9 cellular contexts compared by ENCODE assay signal in the genomic region with DNA sequence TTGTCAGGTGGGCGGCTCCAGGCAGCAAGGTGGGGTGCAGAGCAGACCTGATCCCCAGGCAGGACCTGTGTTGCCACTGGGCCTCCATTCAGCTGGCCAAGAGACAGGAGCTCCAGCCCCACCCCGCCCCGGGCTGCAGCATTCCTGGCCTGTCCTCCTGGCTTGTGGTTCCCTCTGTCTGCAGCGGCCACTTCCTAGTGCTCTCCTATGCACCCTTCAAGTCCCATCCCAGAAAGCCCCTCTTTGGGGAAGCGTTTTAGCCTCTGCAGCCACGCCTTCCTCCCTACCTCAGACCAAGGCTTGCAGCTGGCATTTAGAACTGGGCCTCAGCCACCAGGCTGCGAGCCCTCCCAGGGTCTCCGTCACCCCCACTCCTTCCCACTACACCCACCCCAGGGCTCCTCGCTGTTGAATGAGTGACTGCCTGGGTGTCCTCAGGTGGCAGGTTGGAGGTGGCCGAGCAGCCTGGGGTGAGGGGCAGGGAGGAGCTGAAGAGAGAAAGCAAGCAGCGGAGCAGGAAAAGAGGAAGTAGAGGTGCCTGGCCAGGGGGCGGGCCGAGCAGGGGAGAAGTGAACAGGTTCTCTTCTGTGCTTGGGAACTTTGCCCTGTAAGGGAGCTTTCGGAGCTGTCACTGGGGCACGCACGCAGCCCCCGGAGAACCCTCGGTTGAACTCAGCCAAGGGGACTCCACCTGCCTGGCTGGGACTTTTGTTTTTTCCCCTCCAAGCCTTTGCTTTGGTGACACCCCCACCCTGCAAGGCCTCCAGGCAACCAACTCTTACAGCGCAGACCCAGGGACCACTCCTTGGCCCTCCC. TPM values are rescaled to one million over a fixed set of nuclear protein-coding genes. Genes with fewer than 3 reads are reported as not detected.
DNase-seq lines count a peak whose midpoint lies in the region; ATAC-seq, FAIRE-seq and TF ChIP-seq lines count a peak whose summit lies in the region.
"Had no signal": no experiment of that assay in that cellular context is flagged by ENCODE, and none has a peak within 500 bp of the region (broad histone marks: within the 10 kb centered on the region; RNA-seq: fewer than 3 reads in every experiment).

No MANE protein-coding gene starts in this region.

- peaks cover 15% of the 10 kb centered on the region for H3K36me3 Mint-ChIP-seq in progenitor cell of endocrine pancreas (ENCODE audit: insufficient read depth)

- peak overlapping the region; percentile 39 for H3K4me3 Mint-ChIP-seq in progenitor cell of endocrine pancreas (ENCODE audit: low read depth)

- no peaks in the 10 kb centered on the region for H3K9me3 Mint-ChIP-seq in progenitor cell of endocrine pancreas (ENCODE audit: low read depth)

- DNase-seq in HT-29 (ENCODE audit: low spot score) (peak; percentile 90), Right ventricle myocardium superior (peak; percentile 80), progenitor cell of endocrine pancreas (ENCODE audit: low spot score, unreplicated experiment) (no peak), HTR-8/SVneo (ENCODE audit: insufficient read length, low spot score) (no peak), LoVo (ENCODE audit: low spot score) (no peak)
- DNase-seq in activated CD4-positive, alpha-beta T cell treated with anti-CD3 and anti-CD28 coated beads for 4 hours, result peak; percentile 36 to 56

- intact Hi-C loops in Right ventricle myocardium superior (cut with DNase I), result no loop called here

- no peak for TF ChIP-seq CTCF in C4-2B (conservative IDR thresholded peaks at IDR 0.05)
- TF ChIP-seq CTCF in progenitor cell of endocrine pancreas (IDR thresholded peaks at IDR 0.05; ENCODE audit: unreplicated experiment), result no peak

- no peak for FAIRE-seq in HTR-8/SVneo (lab: Jason Lieb, UNC)
- FAIRE-seq: G401.6 had no signal

- peak; percentile 24 for ATAC-seq in GM19438 (IDR thresholded peaks at IDR 0.05; ENCODE audit: low read depth, unreplicated experiment)
- ATAC-seq in Right ventricle myocardium superior (ENCODE audit: poor library complexity), result no peak

- no peaks in the 10 kb centered on the region for H3K27me3 Mint-ChIP-seq in progenitor cell of endocrine pancreas

- peak overlapping the region; percentile 97 for H3K27ac ChIP-seq in C4-2B

- H3K4me1 Mint-ChIP-seq in progenitor cell of endocrine pancreas (ENCODE audit: low read depth), result peaks cover 33% of the 10 kb centered on the region

- H3K27ac Mint-ChIP-seq in progenitor cell of endocrine pancreas, result peak overlapping the region; percentile 90

RNA-seq across cellular contexts. Expression of a gene that starts 2.3 kb away (rescaled TPM):
- total RNA-seq in HT-29 (2014; rRNA removed; shearing (Covaris generic)), result 2,777 and 3,103 TPM in 2 replicates
- total RNA-seq in Right ventricle myocardium superior (689 TPM), progenitor cell of endocrine pancreas (3,065 and 3,098 TPM in 2 replicates)

RNA-seq across cellular contexts. Expression of a gene that starts 19.1 kb away (rescaled TPM):
- 14.7 and 16.1 TPM in 2 replicates for total RNA-seq in HT-29 (2014; rRNA removed; shearing (Covaris generic))
- 4.9 TPM for total RNA-seq in Right ventricle myocardium superior
- 11.7 and 12.6 TPM in 2 replicates for total RNA-seq in progenitor cell of endocrine pancreas

RNA-seq across cellular contexts. Expression of a gene that starts 59.9 kb away (rescaled TPM):
- 2.0 and 3.8 TPM in 2 replicates for total RNA-seq in HT-29 (2014; rRNA removed; shearing (Covaris generic))
- total RNA-seq in Right ventricle myocardium superior (9.7 TPM), progenitor cell of endocrine pancreas (212 and 216 TPM in 2 replicates)

Comparison
In these comparisons a context has a peak if more than half of its experiments do, and no peak if none do; other contexts are left out.
1. DNase-seq: peak in HT-29 (single experiment), activated CD4-positive, alpha-beta T cell treated with anti-CD3 and anti-CD28 coated beads for 4 hours (2 of 2) and Right ventricle myocardium superior (single experiment); none in progenitor cell of endocrine pancreas (single experiment), HTR-8/SVneo (single experiment) and LoVo (single experiment).
2. RNA of a gene that starts 59.9 kb away (total RNA-seq): 212 to 216 TPM in progenitor cell of endocrine pancreas; 9.7 TPM in Right ventricle myocardium superior (single experiment) and 2.0 to 3.8 TPM in HT-29; every median in the first group is over 10 times any median in the second.